In the genomic region with DNA sequence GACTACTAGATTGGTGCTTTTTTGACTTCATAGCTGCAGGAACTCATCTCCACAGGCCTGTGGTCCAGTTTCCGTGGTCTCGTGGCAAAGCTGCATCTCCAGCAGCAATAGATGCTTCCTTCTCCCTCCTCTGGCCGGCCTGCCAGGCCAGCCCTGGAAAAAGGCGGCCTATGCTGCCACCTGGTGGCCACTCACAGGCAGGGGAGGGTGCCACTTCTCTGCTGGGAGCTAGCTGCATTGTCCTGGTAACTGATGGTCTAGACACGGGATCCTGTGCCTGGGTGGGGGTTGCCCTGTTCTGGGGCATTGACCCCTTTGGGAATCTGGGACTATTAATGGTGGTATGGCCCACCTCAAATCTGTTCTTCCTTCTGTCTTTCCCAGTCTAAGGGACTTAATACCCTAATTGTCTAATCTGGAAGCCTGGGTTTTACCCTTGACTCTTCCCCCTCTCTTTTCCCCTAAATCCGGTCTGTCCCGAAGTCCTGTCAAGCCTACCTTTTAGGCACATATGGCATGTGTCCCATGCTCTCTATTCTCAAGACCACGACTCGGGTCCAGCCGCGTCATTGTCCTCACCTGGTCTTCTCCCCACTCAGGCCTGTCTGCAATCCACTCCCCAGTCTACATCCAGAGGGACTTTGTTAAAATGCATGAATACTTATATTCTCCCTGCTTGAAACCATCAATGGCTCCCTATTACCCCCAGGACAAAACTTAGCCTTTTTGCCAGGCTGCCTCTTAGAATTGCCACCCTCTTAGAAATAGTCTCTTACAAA, we compare ENCODE assay signal across 1 cellular context.
TF ChIP-seq lines count a peak whose summit lies in the region.

No MANE protein-coding gene starts in this region.

TF ChIP-seq in K562, 482 proteins besides CTCF, POLR2A, EP300 and RAD21 (continued from another document and continues in another):
- TF ChIP-seq, protein P1, sequence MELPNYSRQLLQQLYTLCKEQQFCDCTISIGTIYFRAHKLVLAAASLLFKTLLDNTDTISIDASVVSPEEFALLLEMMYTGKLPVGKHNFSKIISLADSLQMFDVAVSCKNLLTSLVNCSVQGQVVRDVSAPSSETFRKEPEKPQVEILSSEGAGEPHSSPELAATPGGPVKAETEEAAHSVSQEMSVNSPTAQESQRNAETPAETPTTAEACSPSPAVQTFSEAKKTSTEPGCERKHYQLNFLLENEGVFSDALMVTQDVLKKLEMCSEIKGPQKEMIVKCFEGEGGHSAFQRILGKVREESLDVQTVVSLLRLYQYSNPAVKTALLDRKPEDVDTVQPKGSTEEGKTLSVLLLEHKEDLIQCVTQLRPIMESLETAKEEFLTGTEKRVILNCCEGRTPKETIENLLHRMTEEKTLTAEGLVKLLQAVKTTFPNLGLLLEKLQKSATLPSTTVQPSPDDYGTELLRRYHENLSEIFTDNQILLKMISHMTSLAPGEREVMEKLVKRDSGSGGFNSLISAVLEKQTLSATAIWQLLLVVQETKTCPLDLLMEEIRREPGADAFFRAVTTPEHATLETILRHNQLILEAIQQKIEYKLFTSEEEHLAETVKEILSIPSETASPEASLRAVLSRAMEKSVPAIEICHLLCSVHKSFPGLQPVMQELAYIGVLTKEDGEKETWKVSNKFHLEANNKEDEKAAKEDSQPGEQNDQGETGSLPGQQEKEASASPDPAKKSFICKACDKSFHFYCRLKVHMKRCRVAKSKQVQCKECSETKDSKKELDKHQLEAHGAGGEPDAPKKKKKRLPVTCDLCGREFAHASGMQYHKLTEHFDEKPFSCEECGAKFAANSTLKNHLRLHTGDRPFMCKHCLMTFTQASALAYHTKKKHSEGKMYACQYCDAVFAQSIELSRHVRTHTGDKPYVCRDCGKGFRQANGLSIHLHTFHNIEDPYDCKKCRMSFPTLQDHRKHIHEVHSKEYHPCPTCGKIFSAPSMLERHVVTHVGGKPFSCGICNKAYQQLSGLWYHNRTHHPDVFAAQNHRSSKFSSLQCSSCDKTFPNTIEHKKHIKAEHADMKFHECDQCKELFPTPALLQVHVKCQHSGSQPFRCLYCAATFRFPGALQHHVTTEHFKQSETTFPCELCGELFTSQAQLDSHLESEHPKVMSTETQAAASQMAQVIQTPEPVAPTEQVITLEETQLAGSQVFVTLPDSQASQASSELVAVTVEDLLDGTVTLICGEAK (IDR thresholded peaks at IDR 0.05), result no peak
- TF ChIP-seq, protein P1 (CRISPR knock-in tag; IDR thresholded peaks at IDR 0.05), result no peak
- TF ChIP-seq CBX2 (IDR thresholded peaks at IDR 0.05; ENCODE audit: insufficient read depth, low read length, poor library complexity, severe bottlenecking) (no peak), ZNF785 (CRISPR knock-in tag; IDR thresholded peaks at IDR 0.05) (no peak), SRSF3 (IDR thresholded peaks at IDR 0.05; ENCODE audit: insufficient read depth, low read length) (no peak), TAF1 (IDR thresholded peaks at IDR 0.05; ENCODE audit: control insufficient read depth, extremely low read depth, insufficient read depth, low read length, severe bottlenecking) (no peak), GTF2E2 (tag; IDR thresholded peaks at IDR 0.05) (no peak), PRMT5 (CRISPR knock-in tag; IDR thresholded peaks at IDR 0.05) (no peak), ZBTB5 (IDR thresholded peaks at IDR 0.05) (no peak), BRD9 (IDR thresholded peaks at IDR 0.05; ENCODE audit: low read depth, partially characterized antibody) (no peak), PCBP2 (IDR thresholded peaks at IDR 0.05; ENCODE audit: low read depth, low read length, poor library complexity, severe bottlenecking) (no peak), POLR2H (tag; IDR thresholded peaks at IDR 0.05; ENCODE audit: low read depth) (no peak), NUFIP1 (IDR thresholded peaks at IDR 0.05; ENCODE audit: partially characterized antibody) (no peak), ZNF436 (CRISPR knock-in tag; IDR thresholded peaks at IDR 0.05) (no peak), ZNF347 (CRISPR knock-in tag; IDR thresholded peaks at IDR 0.05; ENCODE audit: low read depth) (no peak), RBM39 (optimal IDR thresholded peaks at IDR 0.05; ENCODE audit: low read depth, low read length) (no peak), SMC3 (conservative IDR thresholded peaks at IDR 0.05; ENCODE audit: insufficient read depth, low read depth, low read length) (peak; percentile 100), E2F3 (CRISPR knock-in tag; IDR thresholded peaks at IDR 0.05) (no peak), ZNF23 (CRISPR knock-in tag; IDR thresholded peaks at IDR 0.05) (no peak), ZNF24 (IDR thresholded peaks at IDR 0.05) (0 out of 2 replicates have a peak, but pooled peaks have one; percentile 23), HDAC1 (IDR thresholded peaks at IDR 0.05) (no peak), XRCC3 (IDR thresholded peaks at IDR 0.05) (no peak), ILK (tag; IDR thresholded peaks at IDR 0.05; ENCODE audit: borderline replicate concordance, low read depth) (no peak), ZBTB9 (CRISPR knock-in tag; IDR thresholded peaks at IDR 0.05) (0 out of 2 replicates have a peak, but pooled peaks have one; percentile 25), KAT7 (CRISPR knock-in tag; IDR thresholded peaks at IDR 0.05; ENCODE audit: borderline replicate concordance) (no peak), ZNF551 (CRISPR knock-in tag; IDR thresholded peaks at IDR 0.05) (no peak), MTA3 (IDR thresholded peaks at IDR 0.05; ENCODE audit: borderline replicate concordance) (no peak), ZNF699 (CRISPR knock-in tag; IDR thresholded peaks at IDR 0.05; ENCODE audit: insufficient replicate concordance) (no peak), SREBF1 (IDR thresholded peaks at IDR 0.05; ENCODE audit: borderline replicate concordance, low read depth, low read length) (no peak), GTF2F1 (IDR thresholded peaks at IDR 0.05; ENCODE audit: low read depth, low read length) (no peak), CREB3 (tag; conservative IDR thresholded peaks at IDR 0.05; ENCODE audit: low read depth) (no peak)
- TF ChIP-seq, protein P2, sequence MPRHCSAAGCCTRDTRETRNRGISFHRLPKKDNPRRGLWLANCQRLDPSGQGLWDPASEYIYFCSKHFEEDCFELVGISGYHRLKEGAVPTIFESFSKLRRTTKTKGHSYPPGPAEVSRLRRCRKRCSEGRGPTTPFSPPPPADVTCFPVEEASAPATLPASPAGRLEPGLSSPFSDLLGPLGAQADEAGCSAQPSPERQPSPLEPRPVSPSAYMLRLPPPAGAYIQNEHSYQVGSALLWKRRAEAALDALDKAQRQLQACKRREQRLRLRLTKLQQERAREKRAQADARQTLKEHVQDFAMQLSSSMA (CRISPR knock-in tag; IDR thresholded peaks at IDR 0.05), result no peak
- TF ChIP-seq, protein P3, sequence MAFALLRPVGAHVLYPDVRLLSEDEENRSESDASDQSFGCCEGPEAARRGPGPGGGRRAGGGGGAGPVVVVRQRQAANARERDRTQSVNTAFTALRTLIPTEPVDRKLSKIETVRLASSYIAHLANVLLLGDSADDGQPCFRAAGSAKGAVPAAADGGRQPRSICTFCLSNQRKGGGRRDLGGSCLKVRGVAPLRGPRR (CRISPR knock-in tag; IDR thresholded peaks at IDR 0.05), result no peak
- TF ChIP-seq, protein P4, sequence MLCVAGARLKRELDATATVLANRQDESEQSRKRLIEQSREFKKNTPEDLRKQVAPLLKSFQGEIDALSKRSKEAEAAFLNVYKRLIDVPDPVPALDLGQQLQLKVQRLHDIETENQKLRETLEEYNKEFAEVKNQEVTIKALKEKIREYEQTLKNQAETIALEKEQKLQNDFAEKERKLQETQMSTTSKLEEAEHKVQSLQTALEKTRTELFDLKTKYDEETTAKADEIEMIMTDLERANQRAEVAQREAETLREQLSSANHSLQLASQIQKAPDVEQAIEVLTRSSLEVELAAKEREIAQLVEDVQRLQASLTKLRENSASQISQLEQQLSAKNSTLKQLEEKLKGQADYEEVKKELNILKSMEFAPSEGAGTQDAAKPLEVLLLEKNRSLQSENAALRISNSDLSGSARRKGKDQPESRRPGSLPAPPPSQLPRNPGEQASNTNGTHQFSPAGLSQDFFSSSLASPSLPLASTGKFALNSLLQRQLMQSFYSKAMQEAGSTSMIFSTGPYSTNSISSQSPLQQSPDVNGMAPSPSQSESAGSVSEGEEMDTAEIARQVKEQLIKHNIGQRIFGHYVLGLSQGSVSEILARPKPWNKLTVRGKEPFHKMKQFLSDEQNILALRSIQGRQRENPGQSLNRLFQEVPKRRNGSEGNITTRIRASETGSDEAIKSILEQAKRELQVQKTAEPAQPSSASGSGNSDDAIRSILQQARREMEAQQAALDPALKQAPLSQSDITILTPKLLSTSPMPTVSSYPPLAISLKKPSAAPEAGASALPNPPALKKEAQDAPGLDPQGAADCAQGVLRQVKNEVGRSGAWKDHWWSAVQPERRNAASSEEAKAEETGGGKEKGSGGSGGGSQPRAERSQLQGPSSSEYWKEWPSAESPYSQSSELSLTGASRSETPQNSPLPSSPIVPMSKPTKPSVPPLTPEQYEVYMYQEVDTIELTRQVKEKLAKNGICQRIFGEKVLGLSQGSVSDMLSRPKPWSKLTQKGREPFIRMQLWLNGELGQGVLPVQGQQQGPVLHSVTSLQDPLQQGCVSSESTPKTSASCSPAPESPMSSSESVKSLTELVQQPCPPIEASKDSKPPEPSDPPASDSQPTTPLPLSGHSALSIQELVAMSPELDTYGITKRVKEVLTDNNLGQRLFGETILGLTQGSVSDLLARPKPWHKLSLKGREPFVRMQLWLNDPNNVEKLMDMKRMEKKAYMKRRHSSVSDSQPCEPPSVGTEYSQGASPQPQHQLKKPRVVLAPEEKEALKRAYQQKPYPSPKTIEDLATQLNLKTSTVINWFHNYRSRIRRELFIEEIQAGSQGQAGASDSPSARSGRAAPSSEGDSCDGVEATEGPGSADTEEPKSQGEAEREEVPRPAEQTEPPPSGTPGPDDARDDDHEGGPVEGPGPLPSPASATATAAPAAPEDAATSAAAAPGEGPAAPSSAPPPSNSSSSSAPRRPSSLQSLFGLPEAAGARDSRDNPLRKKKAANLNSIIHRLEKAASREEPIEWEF (CRISPR knock-in tag; IDR thresholded peaks at IDR 0.05), result no peak
- TF ChIP-seq, protein P5, sequence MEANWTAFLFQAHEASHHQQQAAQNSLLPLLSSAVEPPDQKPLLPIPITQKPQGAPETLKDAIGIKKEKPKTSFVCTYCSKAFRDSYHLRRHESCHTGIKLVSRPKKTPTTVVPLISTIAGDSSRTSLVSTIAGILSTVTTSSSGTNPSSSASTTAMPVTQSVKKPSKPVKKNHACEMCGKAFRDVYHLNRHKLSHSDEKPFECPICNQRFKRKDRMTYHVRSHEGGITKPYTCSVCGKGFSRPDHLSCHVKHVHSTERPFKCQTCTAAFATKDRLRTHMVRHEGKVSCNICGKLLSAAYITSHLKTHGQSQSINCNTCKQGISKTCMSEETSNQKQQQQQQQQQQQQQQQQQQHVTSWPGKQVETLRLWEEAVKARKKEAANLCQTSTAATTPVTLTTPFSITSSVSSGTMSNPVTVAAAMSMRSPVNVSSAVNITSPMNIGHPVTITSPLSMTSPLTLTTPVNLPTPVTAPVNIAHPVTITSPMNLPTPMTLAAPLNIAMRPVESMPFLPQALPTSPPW (CRISPR knock-in tag; IDR thresholded peaks at IDR 0.05), result peak; percentile 17; the same call in 1 of the 2 replicates
